ENCODE assay signal across 16 cellular contexts in the genomic region with DNA sequence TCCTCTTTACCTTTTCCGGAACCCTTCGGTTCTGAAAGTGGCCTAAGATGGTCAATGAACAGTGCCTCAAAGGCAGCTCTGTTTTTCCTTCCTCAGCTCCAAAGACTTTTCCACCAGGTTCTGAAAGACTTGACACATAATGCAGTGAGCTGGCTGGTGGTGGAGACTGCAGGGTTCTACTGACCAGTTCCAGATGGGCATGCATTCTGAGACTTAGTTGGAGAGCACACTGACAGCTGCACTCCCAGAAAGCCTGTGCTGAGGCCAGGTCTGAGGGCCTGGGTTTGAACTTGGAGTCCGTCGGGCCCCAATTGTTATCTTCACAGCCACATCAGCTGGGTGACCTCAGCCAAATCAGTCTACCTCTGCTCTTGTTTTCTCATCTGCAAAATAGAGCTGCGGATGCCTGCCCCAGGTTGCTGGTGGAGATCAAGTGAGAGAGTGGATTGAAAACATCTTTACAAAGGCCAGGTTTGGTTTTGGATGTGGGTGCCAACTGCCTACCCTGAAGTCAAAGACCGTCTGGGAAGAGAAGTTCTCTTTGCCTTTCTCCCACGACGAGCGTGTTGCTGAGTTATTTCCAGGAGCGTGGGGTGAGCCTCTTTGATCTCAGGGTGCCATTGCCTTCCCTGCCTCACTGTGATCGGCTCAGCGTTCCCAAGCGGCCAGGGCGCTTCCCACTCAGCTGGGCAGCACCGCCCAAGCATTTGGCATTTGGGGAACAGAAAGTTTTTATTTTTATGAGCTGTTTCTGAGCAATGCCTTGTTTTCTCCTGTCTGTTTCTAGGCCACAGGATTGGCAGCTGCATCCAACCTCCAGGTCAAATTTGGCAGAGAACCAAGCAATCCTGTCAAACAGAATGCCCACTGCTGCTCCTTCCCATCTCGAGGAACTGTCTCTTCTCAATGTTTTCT. TPM values are rescaled to one million over a fixed set of nuclear protein-coding genes. Genes with fewer than 3 reads are reported as not detected.
DNase-seq lines count a peak whose midpoint lies in the region; ATAC-seq and TF ChIP-seq lines count a peak whose summit lies in the region.
"Had no signal": no experiment of that assay in that cellular context is flagged by ENCODE, and none has a peak within 500 bp of the region (broad histone marks: within the 10 kb centered on the region; RNA-seq: fewer than 3 reads in every experiment).

No MANE protein-coding gene starts in this region.

- WGBS in testis, 2 donors = 50 to 64% methylated on average over 16 of the region's 16 CpGs

- TF ChIP-seq CTCF in testis (IDR thresholded peaks at IDR 0.05) = no peak

- no peaks in the 10 kb centered on the region for H3K4me1 ChIP-seq in testis

- no peak for ATAC-seq in activated T-helper 17 cell treated with anti-CD3 and anti-CD28 coated beads, Interleukin-2, amount 50 U/mL, for 72 hours (replicated peaks)
- ATAC-seq in stimulated activated naive CD8-positive, alpha-beta T cell treated with anti-CD3 and anti-CD28 coated beads, Interleukin-15, Interleukin-2, amounts not matched to agents 100 U/mL and 50 U/mL, for 24 hours = no peak
- no peak for ATAC-seq in esophagus mucosa

- intact Hi-C loops in testis (cut with DNase I; ENCODE audit: low total_unique reads) = no loop called here

- H3K27ac ChIP-seq in layer of hippocampus (ENCODE audit: low read depth, low read length) = peak overlapping the region; percentile 31
- H3K27ac ChIP-seq in testis = no peak overlapping the region
- H3K27ac ChIP-seq: spleen had no signal

- no peaks in the 10 kb centered on the region for H3K36me3 ChIP-seq in testis (ENCODE audit: low read depth, missing control alignments)

- peaks cover 37% of the 10 kb centered on the region for H3K36me3 Mint-ChIP-seq in activated T-helper 17 cell treated with anti-CD3 and anti-CD28 coated beads, Interleukin-2, amount 50 U/mL, for 72 hours (ENCODE audit: low read depth)

- no peaks in the 10 kb centered on the region for H3K27me3 Mint-ChIP-seq in activated T-helper 17 cell treated with anti-CD3 and anti-CD28 coated beads, Interleukin-2, amount 50 U/mL, for 72 hours

- peak overlapping the region; percentile 6 for H3K27ac Mint-ChIP-seq in activated T-helper 17 cell treated with anti-CD3 and anti-CD28 coated beads, Interleukin-2, amount 50 U/mL, for 72 hours

- no peaks in the 10 kb centered on the region for H3K9me3 ChIP-seq in testis
- H3K9me3 ChIP-seq: spleen had no signal

- H3K4me3 ChIP-seq in testis = no peak overlapping the region
- H3K4me3 ChIP-seq: spleen had no signal

- H3K9me3 Mint-ChIP-seq in activated T-helper 17 cell treated with anti-CD3 and anti-CD28 coated beads, Interleukin-2, amount 50 U/mL, for 72 hours = no peaks in the 10 kb centered on the region

- peaks cover 11% of the 10 kb centered on the region for H3K4me1 Mint-ChIP-seq in activated T-helper 17 cell treated with anti-CD3 and anti-CD28 coated beads, Interleukin-2, amount 50 U/mL, for 72 hours

- no peak for TF ChIP-seq POLR2A in testis (IDR thresholded peaks at IDR 0.05)

- H3K27me3 ChIP-seq in layer of hippocampus (ENCODE audit: control insufficient read depth, insufficient read depth, low read length) (no peaks in the 10 kb centered on the region), testis (no peaks in the 10 kb centered on the region)
- H3K27me3 ChIP-seq: spleen had no signal

- peak; percentile 34 for DNase-seq in activated effector memory CD4-positive, alpha-beta T cell treated with anti-CD3 and anti-CD28 coated beads, Interleukin-2, amount 50 U/mL, for 16 hours
- no peak for DNase-seq in activated effector memory CD4-positive, alpha-beta T cell treated with Interleukin-2 at 50 U/mL for 16 hours
- DNase-seq in testis (peak; percentile 43), NCI-H146 treated with DMSO at 0.1 percent for 48 hours (lab: John Stamatoyannopoulos, UW; ENCODE audit: unreplicated experiment) (no peak)
- DNase-seq in stimulated activated naive CD8-positive, alpha-beta T cell treated with anti-CD3 and anti-CD28 coated beads, Interleukin-15, Interleukin-2, amounts not matched to agents 100 U/mL and 50 U/mL, for 24 hours = no peak
- DNase-seq: activated CD4-positive, alpha-beta T cell treated with anti-CD3 and anti-CD28 coated beads for 4 hours; activated naive CD4-positive, alpha-beta T cell treated with anti-CD3 and anti-CD28 coated beads, Interleukin-2, amount 50 U/mL, for 16 hours; AML-193; effector CD4-positive, alpha-beta T cell; NCI-H510A; SIG-M5; spleen; stimulated activated CD8-positive, alpha-beta memory T cell treated with anti-CD3 and anti-CD28 coated beads, Interleukin-4, amount 100 ng/mL, for 48 hours had no signal

- H3K4me3 Mint-ChIP-seq in activated T-helper 17 cell treated with anti-CD3 and anti-CD28 coated beads, Interleukin-2, amount 50 U/mL, for 72 hours = no peak overlapping the region

RNA-seq across cellular contexts. Expression of a gene that starts 54.9 kb away (rescaled TPM):
- total RNA-seq in activated T-helper 17 cell treated with anti-CD3 and anti-CD28 coated beads, Interleukin-2, amount 50 U/mL, for 72 hours = 100 to 1,000 TPM in 1 of 2 donors, 10 to 100 TPM in 1; 67.7 to 113 TPM
- total RNA-seq in testis (100 to 1,000 TPM; 116 to 199 TPM), esophagus mucosa (112 TPM)
- polyA plus RNA-seq in testis (ENCODE audit: insufficient read depth, low read depth, low replicate concordance) = 138 TPM

Comparison
In these comparisons a context has a peak if more than half of its experiments do, and no peak if none do; other contexts are left out.
1. DNase-seq: peak in activated effector memory CD4-positive, alpha-beta T cell treated with anti-CD3 and anti-CD28 coated beads, Interleukin-2, amount 50 U/mL, for 16 hours (single experiment) and testis (single experiment); none in activated effector memory CD4-positive, alpha-beta T cell treated with Interleukin-2 at 50 U/mL for 16 hours (single experiment), NCI-H146 treated with DMSO at 0.1 percent for 48 hours (single experiment) and stimulated activated naive CD8-positive, alpha-beta T cell treated with anti-CD3 and anti-CD28 coated beads, Interleukin-15, Interleukin-2, amounts not matched to agents 100 U/mL and 50 U/mL, for 24 hours (single experiment).